Comparison of ENCODE assay signal across 21 cellular contexts in genomic region chr11:34509336-34509902, GRCh38. TPM values are rescaled to one million over a fixed set of nuclear protein-coding genes. Genes with fewer than 3 reads are reported as not detected.
"Had no signal": no experiment of that assay in that cellular context is flagged by ENCODE, and none has a peak within 500 bp of the region (broad histone marks: within the 10 kb centered on the region; RNA-seq: fewer than 3 reads in every experiment).

No MANE protein-coding gene starts in this region.

- H3K9me3 Mint-ChIP-seq: activated CD4-positive, alpha-beta memory T cell treated with anti-CD3 and anti-CD28 coated beads, Interleukin-2, amount 10 ng/mL, durations not matched to agents 7 days and 5 days; activated naive CD8-positive, alpha-beta T cell treated with anti-CD3 and anti-CD28 coated beads for 36 hours; endodermal cell; nephron progenitor cell; stimulated activated naive CD8-positive, alpha-beta T cell treated with anti-CD3 and anti-CD28 coated beads, Interleukin-15, Interleukin-2, amounts not matched to agents 100 ng/mL and 50 ng/mL, for 24 hours had no signal

- H3K27me3 Mint-ChIP-seq: activated CD4-positive, alpha-beta memory T cell treated with anti-CD3 and anti-CD28 coated beads, Interleukin-2, amount 10 ng/mL, durations not matched to agents 7 days and 5 days; stimulated activated naive CD8-positive, alpha-beta T cell treated with anti-CD3 and anti-CD28 coated beads, Interleukin-15, Interleukin-2, amounts not matched to agents 100 ng/mL and 50 ng/mL, for 24 hours had no signal

- H3K4me3 ChIP-seq: hepatocyte, left ventricle myocardium inferior, ovary, testis had no signal

- H3K4me3 Mint-ChIP-seq: activated CD4-positive, alpha-beta memory T cell treated with anti-CD3 and anti-CD28 coated beads, Interleukin-2, amount 10 ng/mL, durations not matched to agents 7 days and 5 days; activated naive CD8-positive, alpha-beta T cell treated with anti-CD3 and anti-CD28 coated beads for 36 hours; endodermal cell; nephron progenitor cell; stimulated activated naive CD8-positive, alpha-beta T cell treated with anti-CD3 and anti-CD28 coated beads, Interleukin-15, Interleukin-2, amounts not matched to agents 100 ng/mL and 50 ng/mL, for 24 hours had no signal

- H3K36me3 ChIP-seq: brain microvascular endothelial cell, left ventricle myocardium inferior, ovary had no signal

- H3K4me1 Mint-ChIP-seq: activated CD4-positive, alpha-beta memory T cell treated with anti-CD3 and anti-CD28 coated beads, Interleukin-2, amount 10 ng/mL, durations not matched to agents 7 days and 5 days; activated naive CD8-positive, alpha-beta T cell treated with anti-CD3 and anti-CD28 coated beads for 36 hours had no signal

- H3K27ac Mint-ChIP-seq: activated CD4-positive, alpha-beta memory T cell treated with anti-CD3 and anti-CD28 coated beads, Interleukin-2, amount 10 ng/mL, durations not matched to agents 7 days and 5 days; activated naive CD8-positive, alpha-beta T cell treated with anti-CD3 and anti-CD28 coated beads for 36 hours; endodermal cell; nephron progenitor cell; stimulated activated naive CD8-positive, alpha-beta T cell treated with anti-CD3 and anti-CD28 coated beads, Interleukin-15, Interleukin-2, amounts not matched to agents 100 ng/mL and 50 ng/mL, for 24 hours had no signal

- H3K27me3 ChIP-seq: brain microvascular endothelial cell, hepatocyte, ovary, testis had no signal

- DNase-seq: activated CD4-positive, alpha-beta memory T cell treated with anti-CD3 and anti-CD28 coated beads, Interleukin-2, amount 10 ng/mL, durations not matched to agents 7 days and 5 days; activated CD4-positive, alpha-beta T cell treated with anti-CD3 and anti-CD28 coated beads for 1 hour; activated gamma-delta T cell; activated naive CD8-positive, alpha-beta T cell treated with anti-CD3 and anti-CD28 coated beads for 36 hours; activated T-cell treated with anti-CD3 and anti-CD28 coated beads, Interleukin-2, amount 50 U/mL, for 48 hours; brain microvascular endothelial cell; cerebellar nuclear complex; dermis blood vessel endothelial cell; endodermal cell; erythroblast; kidney; left ventricle myocardium inferior; mesenchymal stem cell; nephron progenitor cell; ovary; retina; stimulated activated CD4-positive, alpha-beta T cell treated with anti-CD3 and anti-CD28 coated beads, Interleukin-4, amount 100 ng/mL, for 1 hour; stimulated activated CD8-positive, alpha-beta memory T cell treated with anti-CD3 and anti-CD28 coated beads, Interleukin-4, amount 100 ng/mL, for 48 hours; testis had no signal

- H3K4me1 ChIP-seq: left ventricle myocardium inferior, testis had no signal

- H3K9me3 ChIP-seq: left ventricle myocardium inferior, ovary, testis had no signal

- H3K36me3 Mint-ChIP-seq: activated naive CD8-positive, alpha-beta T cell treated with anti-CD3 and anti-CD28 coated beads for 36 hours had no signal

- H3K27ac ChIP-seq: brain microvascular endothelial cell, hepatocyte, left ventricle myocardium inferior, ovary, testis had no signal

RNA-seq across cellular contexts. Expression of gene ELF5, which starts 4.2 kb away (rescaled TPM):
- total RNA-seq: activated CD4-positive, alpha-beta memory T cell treated with anti-CD3 and anti-CD28 coated beads, Interleukin-2, amount 10 ng/mL, durations not matched to agents 7 days and 5 days; activated naive CD8-positive, alpha-beta T cell treated with anti-CD3 and anti-CD28 coated beads for 36 hours; dermis blood vessel endothelial cell; endodermal cell; left ventricle myocardium inferior; ovary had no signal
- polyA plus RNA-seq: ovary had no signal
